ENCODE assay signal across 9 cellular contexts in genomic region chr2:72148391-72148974, GRCh38. TPM values are rescaled to one million over a fixed set of nuclear protein-coding genes. Genes with fewer than 3 reads are reported as not detected.
DNase-seq lines count a peak whose midpoint lies in the region; ATAC-seq, FAIRE-seq and TF ChIP-seq lines count a peak whose summit lies in the region.
"Had no signal": no experiment of that assay in that cellular context is flagged by ENCODE, and none has a peak within 500 bp of the region (broad histone marks: within the 10 kb centered on the region; RNA-seq: fewer than 3 reads in every experiment).

No MANE protein-coding gene starts in this region.

- no peak overlapping the region for H3K27ac ChIP-seq in CD4-positive, alpha-beta memory T cell (ENCODE audit: low read depth, low read length)
- H3K27ac ChIP-seq in mucosa of rectum (ENCODE audit: low read depth in 2 of 2, low read length in 2 of 2) (no peak overlapping the region), foreskin keratinocyte (no peak overlapping the region)
- H3K27ac ChIP-seq: epithelial cell of prostate had no signal

- H3K9ac ChIP-seq in mucosa of rectum (ENCODE audit: low read depth in 1 of 2, low read length in 2 of 2): peak overlapping the region in 1 of 2 donors; percentile 32

- no peaks in the 10 kb centered on the region for H3K9me3 ChIP-seq in CD4-positive, alpha-beta memory T cell (ENCODE audit: control insufficient read depth in 1 of 2, low read length in 2 of 2)
- no peaks in the 10 kb centered on the region for H3K9me3 ChIP-seq in mucosa of rectum (ENCODE audit: control insufficient read depth in 2 of 2, low read length in 2 of 2)

- peaks cover 41% of the 10 kb centered on the region for H3K4me1 ChIP-seq in CD4-positive, alpha-beta memory T cell (ENCODE audit: insufficient read depth, low read length)
- H3K4me1 ChIP-seq in mucosa of rectum (ENCODE audit: control insufficient read depth in 2 of 2, insufficient read depth in 2 of 2, low read length in 2 of 2) (peaks cover 48 to 58% of the 10 kb centered on the region in 2 donors), foreskin keratinocyte (peaks cover 5% of the 10 kb centered on the region)

- no peak overlapping the region for H3K27ac Mint-ChIP-seq in CD4-positive, alpha-beta memory T cell

- peaks cover 0 to 7% (median 3%) of the 10 kb centered on the region in 8 donors for H3K9me3 Mint-ChIP-seq in CD4-positive, alpha-beta memory T cell

- H3K27me3 ChIP-seq in CD4-positive, alpha-beta memory T cell (ENCODE audit: insufficient read depth, low read length): peaks cover 33% of the 10 kb centered on the region
- H3K27me3 ChIP-seq in mucosa of rectum (ENCODE audit: control insufficient read depth in 2 of 2, insufficient read depth in 2 of 2, low read length in 2 of 2) (peaks cover 41 to 43% of the 10 kb centered on the region in 2 donors), foreskin keratinocyte (peaks cover 90% of the 10 kb centered on the region)

- intact Hi-C loops in CD4-positive, alpha-beta memory T cell (cut with micrococcal nuclease): no loop called here

- POLR2A ChIA-PET in CD4-positive, alpha-beta memory T cell (lab: Charles Lee; ENCODE audit: partially characterized antibody): no interaction called here

- CTCF ChIA-PET in CD4-positive, alpha-beta memory T cell (lab: Charles Lee; ENCODE audit: partially characterized antibody): interaction anchor here (3.1 kb wide), 1 partner anchor 225 kb away, joined by 19 read pairs; no protein-coding TSS in a partner anchor

- peaks cover 54 to 58% of the 10 kb centered on the region in 2 donors for H3K27me3 Mint-ChIP-seq in CD4-positive, alpha-beta memory T cell

- H3K4me3 Mint-ChIP-seq in CD4-positive, alpha-beta memory T cell: peak overlapping the region; percentile 82 to 94 (median 86)

- no peak for FAIRE-seq in GM19239 (lab: Jason Lieb, UNC)

- no peaks in the 10 kb centered on the region for H3K36me3 ChIP-seq in CD4-positive, alpha-beta memory T cell (ENCODE audit: insufficient read depth, low read length)
- H3K36me3 ChIP-seq in mucosa of rectum (ENCODE audit: control insufficient read depth in 2 of 2, insufficient read depth in 2 of 2, low read length in 2 of 2): no peaks in the 10 kb centered on the region

- H3K4me3 ChIP-seq in CD4-positive, alpha-beta memory T cell (ENCODE audit: low read length in 2 of 2): no peak overlapping the region
- H3K4me3 ChIP-seq in mucosa of rectum (ENCODE audit: low read length in 2 of 2): peak overlapping the region; percentile 58 to 76

- no peak for ATAC-seq in foreskin keratinocyte
- ATAC-seq in GM18519 (IDR thresholded peaks at IDR 0.05; ENCODE audit: low FRiP score, unreplicated experiment): no peak

- DNase-seq in CD4-positive, alpha-beta memory T cell: no peak
- peak; percentile 19 for DNase-seq in LHCN-M2 (ENCODE audit: low read depth)
- DNase-seq in cerebellum (ENCODE audit: low spot score): peak; percentile 55
- no peak for DNase-seq in foreskin keratinocyte
- DNase-seq in GM19239 (ENCODE audit: insufficient read length, low spot score): no peak
- no peak for DNase-seq in NCI-H2029 treated with DMSO at 0.1 percent for 48 hours (lab: John Stamatoyannopoulos, UW)

- H3K4me1 Mint-ChIP-seq in CD4-positive, alpha-beta memory T cell: peaks cover 24 to 54% (median 41%) of the 10 kb centered on the region in 4 donors

- no peak for TF ChIP-seq CTCF in foreskin keratinocyte (conservative IDR thresholded peaks at IDR 0.05)

- no peaks in the 10 kb centered on the region for H3K36me3 Mint-ChIP-seq in CD4-positive, alpha-beta memory T cell

RNA-seq across cellular contexts. Expression of gene CYP26B1, which starts 0.8 kb away (rescaled TPM):
- not detected for total RNA-seq in CD4-positive, alpha-beta memory T cell
- not detected for polyA plus RNA-seq in CD4-positive, alpha-beta memory T cell
- 2.1 and 2.3 TPM in 2 replicates for total RNA-seq in LHCN-M2 (2014; rRNA removed)
- 0.26 TPM for polyA plus RNA-seq in LHCN-M2 (2012)
- 47.5 TPM for total RNA-seq in cerebellum
- 0.31 and 1.0 TPM in 2 replicates for total RNA-seq in foreskin keratinocyte
- 0.09 and 0.40 TPM in 2 replicates for polyA plus RNA-seq in foreskin keratinocyte

Comparison
In these comparisons a context has a peak if more than half of its experiments do, and no peak if none do; other contexts are left out.
1. DNase-seq: peak in LHCN-M2 (single experiment) and cerebellum (single experiment); none in CD4-positive, alpha-beta memory T cell (0 of 5), foreskin keratinocyte (0 of 2), GM19239 (single experiment) and NCI-H2029 treated with DMSO at 0.1 percent for 48 hours (single experiment).
2. H3K4me3 ChIP-seq: peak in mucosa of rectum (2 of 2); none in CD4-positive, alpha-beta memory T cell (0 of 2).
3. RNA of gene CYP26B1, which starts 0.8 kb away (total RNA-seq): 47.5 TPM in cerebellum (single experiment); 2.1 to 2.3 TPM in LHCN-M2, 0.31 to 1.0 TPM in foreskin keratinocyte and not detected in CD4-positive, alpha-beta memory T cell; every median in the first group is over 10 times any median in the second.